In genomic region chr7:102671960-102672316, GRCh38 we compare ENCODE assay signal across 16 cellular contexts. TPM values are rescaled to one million over a fixed set of nuclear protein-coding genes. Genes with fewer than 3 reads are reported as not detected.
DNase-seq lines count a peak whose midpoint lies in the region; ATAC-seq and TF ChIP-seq lines count a peak whose summit lies in the region.
"Not testable (repeated sequence)": the region's sequence is repeated elsewhere in the genome, so short reads cannot be mapped to it uniquely, and the experiment has no call there.
"Had no signal": no experiment of that assay in that cellular context is flagged by ENCODE, and none has a peak within 500 bp of the region (broad histone marks: within the 10 kb centered on the region; RNA-seq: fewer than 3 reads in every experiment).

No MANE protein-coding gene starts in this region.

- ATAC-seq in GM18519 (IDR thresholded peaks at IDR 0.05; ENCODE audit: low FRiP score, unreplicated experiment) (peak; percentile 17), GM19438 (IDR thresholded peaks at IDR 0.05; ENCODE audit: low read depth, unreplicated experiment) (peak; percentile 30), GM21825 (IDR thresholded peaks at IDR 0.05; ENCODE audit: unreplicated experiment) (peak; percentile 27), HG02970 (IDR thresholded peaks at IDR 0.05; ENCODE audit: low FRiP score, unreplicated experiment) (peak; percentile 39), HG03378 (IDR thresholded peaks at IDR 0.05; ENCODE audit: unreplicated experiment) (peak; percentile 20), activated B cell treated with CpG ODN at 0.5 μM for 24 hours (ENCODE audit: low read depth) (peak; percentile 22), gastroesophageal sphincter (peak; percentile 26)
- ATAC-seq in stimulated activated naive CD8-positive, alpha-beta T cell treated with anti-CD3 and anti-CD28 coated beads, Interleukin-15, amount 100 ng/mL, for 72 hours, result peak; percentile 57

- TF ChIP-seq POLR2A in gastroesophageal sphincter (IDR thresholded peaks at IDR 0.05), result not testable (repeated sequence)

- H3K27ac Mint-ChIP-seq in activated B cell treated with CpG ODN at 0.5 μM for 24 hours; stimulated activated naive CD8-positive, alpha-beta T cell treated with anti-CD3 and anti-CD28 coated beads, Interleukin-15, amount 100 ng/mL, for 72 hours: not testable (repeated sequence)

- DNase-seq in activated B cell treated with CpG ODN at 0.5 μM for 24 hours; stimulated activated naive CD8-positive, alpha-beta T cell treated with anti-CD3 and anti-CD28 coated beads, Interleukin-15, amount 100 ng/mL, for 72 hours: not testable (repeated sequence)

- not testable (repeated sequence) for TF ChIP-seq EP300 in gastroesophageal sphincter (IDR thresholded peaks at IDR 0.05)

- POLR2A ChIA-PET in activated B cell treated with CpG ODN at 0.5 μM for 24 hours (lab: Charles Lee), result not testable (repeated sequence)

- H3K4me3 ChIP-seq in gastroesophageal sphincter, result peak overlapping the region in 1 of 2 donors; percentile 51

- CTCF ChIA-PET in activated B cell treated with CpG ODN at 0.5 μM for 24 hours (lab: Charles Lee), result not testable (repeated sequence)

- not testable (repeated sequence) for H3K9me3 ChIP-seq in gastroesophageal sphincter

- not testable (repeated sequence) for H3K4me3 Mint-ChIP-seq in activated B cell treated with CpG ODN at 0.5 μM for 24 hours; stimulated activated naive CD8-positive, alpha-beta T cell treated with anti-CD3 and anti-CD28 coated beads, Interleukin-15, amount 100 ng/mL, for 72 hours

- not testable (repeated sequence) for H3K27me3 Mint-ChIP-seq in activated B cell treated with CpG ODN at 0.5 μM for 24 hours; stimulated activated naive CD8-positive, alpha-beta T cell treated with anti-CD3 and anti-CD28 coated beads, Interleukin-15, amount 100 ng/mL, for 72 hours

- not testable (repeated sequence) for H3K36me3 ChIP-seq in gastroesophageal sphincter

- not testable (repeated sequence) for H3K4me1 Mint-ChIP-seq in activated B cell treated with CpG ODN at 0.5 μM for 24 hours; stimulated activated naive CD8-positive, alpha-beta T cell treated with anti-CD3 and anti-CD28 coated beads, Interleukin-15, amount 100 ng/mL, for 72 hours

- no CpG with 5 or more reads among the region's 10 CpGs for WGBS in gastroesophageal sphincter (ENCODE audit: low coverage in 1 of 2), 2 donors

- not testable (repeated sequence) for H3K27me3 ChIP-seq in gastroesophageal sphincter

- H3K9me3 Mint-ChIP-seq in activated B cell treated with CpG ODN at 0.5 μM for 24 hours; stimulated activated naive CD8-positive, alpha-beta T cell treated with anti-CD3 and anti-CD28 coated beads, Interleukin-15, amount 100 ng/mL, for 72 hours: not testable (repeated sequence)

- not testable (repeated sequence) for H3K4me1 ChIP-seq in gastroesophageal sphincter

- peak overlapping the region in 1 of 4 donors; percentile 74 for H3K27ac ChIP-seq in gastroesophageal sphincter

- not testable (repeated sequence) for TF ChIP-seq CTCF in activated B cell treated with CpG ODN at 0.5 μM for 24 hours (IDR thresholded peaks at IDR 0.05); gastroesophageal sphincter (IDR thresholded peaks at IDR 0.05)

- intact Hi-C loops in activated B cell treated with CpG ODN at 0.5 μM for 24 hours (cut with micrococcal nuclease), result not testable (repeated sequence)

- not testable (repeated sequence) for H3K36me3 Mint-ChIP-seq in activated B cell treated with CpG ODN at 0.5 μM for 24 hours (ENCODE audit: low read depth)

RNA-seq across cellular contexts. Expression of gene POLR2J2, which starts 0.5 kb away (rescaled TPM):
- total RNA-seq in activated B cell treated with CpG ODN at 0.5 μM for 24 hours (29.2 and 35.2 TPM in 2 replicates), gastroesophageal sphincter (1 to 10 TPM in 2 of 4 donors, under 1 TPM in 1, not detected in 1; 0.45 to 7.5 (median 5.3) TPM)

RNA-seq across cellular contexts. Expression of gene SPDYE2B, which starts 21.8 kb away (rescaled TPM):
- total RNA-seq in activated B cell treated with CpG ODN at 0.5 μM for 24 hours, result not detected in 2 replicates
- total RNA-seq in gastroesophageal sphincter, result not detected
- total RNA-seq: activated naive CD8-positive, alpha-beta T cell treated with anti-CD3 and anti-CD28 coated beads for 36 hours; breast epithelium; dermis microvascular lymphatic vessel endothelial cell; HFFc6; left ventricle myocardium inferior; M059J; ovary; temporal lobe had no signal

RNA-seq across cellular contexts. Expression of gene UPK3BL1, which starts 29.3 kb away (rescaled TPM):
- total RNA-seq in activated B cell treated with CpG ODN at 0.5 μM for 24 hours, result 47.4 and 58.8 TPM in 2 replicates
- total RNA-seq in gastroesophageal sphincter, result 10 to 100 TPM; 18.9 to 26.0 (median 23.6) TPM

RNA-seq across cellular contexts. Expression of gene RASA4, which starts 55.4 kb away (rescaled TPM):
- total RNA-seq in activated B cell treated with CpG ODN at 0.5 μM for 24 hours, result 57.6 and 62.3 TPM in 2 replicates
- 10 to 100 TPM; 35.5 to 62.2 (median 44.2) TPM for total RNA-seq in gastroesophageal sphincter
